Comparison of ENCODE assay signal across 8 cellular contexts in the genomic region with DNA sequence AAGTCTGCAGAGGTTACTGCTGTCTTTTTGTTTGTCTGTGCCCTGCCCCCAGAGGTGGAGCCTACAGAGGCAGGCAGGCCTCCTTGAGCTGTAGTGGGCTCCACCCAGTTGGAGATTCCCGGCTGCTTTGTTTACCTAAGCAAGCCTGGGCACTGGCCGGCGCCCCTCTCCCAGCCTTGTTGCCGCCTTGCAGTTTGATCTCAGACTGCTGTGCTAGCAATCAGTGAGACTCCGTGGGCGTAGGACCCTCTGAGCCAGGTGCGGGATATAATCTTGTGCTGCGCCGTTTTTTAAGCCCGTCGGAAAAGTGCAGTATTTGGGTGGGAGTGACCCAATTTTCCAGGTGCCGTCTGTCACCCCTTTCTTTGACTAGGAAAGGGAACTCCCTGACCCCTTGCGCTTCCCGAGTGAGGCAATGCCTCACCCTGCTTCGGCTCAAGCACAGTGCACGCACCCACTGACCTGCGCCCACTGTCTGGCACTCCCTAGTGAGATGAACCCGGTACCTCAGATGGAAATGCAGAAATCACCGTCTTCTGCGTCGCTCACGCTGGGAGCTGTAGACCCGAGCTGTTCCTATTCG.
DNase-seq lines count a peak whose midpoint lies in the region; ATAC-seq, FAIRE-seq and TF ChIP-seq lines count a peak whose summit lies in the region.
"Not testable (repeated sequence)": the region's sequence is repeated elsewhere in the genome, so short reads cannot be mapped to it uniquely, and the experiment has no call there.

No MANE protein-coding gene starts in this region.

- H3K23me2 ChIP-seq in H1 (ENCODE audit: low read depth, low read length) = not testable (repeated sequence)

- not testable (repeated sequence) for H3K9me3 ChIP-seq in HUES64 (ENCODE audit: insufficient read depth, low read depth, low read length); H1 (ENCODE audit: insufficient read depth in 2 of 2, low read depth in 1 of 2, low read length in 1 of 2); iPS-18c (ENCODE audit: control insufficient read depth, insufficient read depth, low read length)

- H3K79me2 ChIP-seq in GM23338 (replicated peaks; ENCODE audit: insufficient read depth); H1 (ENCODE audit: control insufficient read depth in 1 of 2, insufficient read depth in 2 of 2, low read length in 2 of 2): not testable (repeated sequence)

- not testable (repeated sequence) for H3K4me1 Mint-ChIP-seq in GM23338
- peaks cover 25% of the 10 kb centered on the region for H3K4me1 Mint-ChIP-seq in neural crest cell

- TF ChIP-seq EP300 in H1 (IDR thresholded peaks at IDR 0.05; ENCODE audit: borderline replicate concordance in 1 of 2, low read depth in 2 of 2, low read length in 2 of 2) = not testable (repeated sequence)

- H3K4me3 Mint-ChIP-seq in GM23338 (peak overlapping the region; percentile 62; the same call in 2 of the 3 replicates), neural crest cell (peak overlapping the region; percentile 70)

- not testable (repeated sequence) for TF ChIP-seq POLR2A in H1 (IDR thresholded peaks at IDR 0.05; ENCODE audit: control extremely low read depth in 1 of 2, low read depth in 2 of 2, low read length in 2 of 2)

- not testable (repeated sequence) for H2BK12ac ChIP-seq in H1 (ENCODE audit: low read depth, low read length)

- H3K79me1 ChIP-seq in H1 (ENCODE audit: low read depth, low read length) = not testable (repeated sequence)

- not testable (repeated sequence) for H2BK120ac ChIP-seq in H1 (replicated peaks; ENCODE audit: low read depth, low read length)

- H3K27ac ChIP-seq in GM23338 (ENCODE audit: low read depth); HUES64 (ENCODE audit: low read depth, low read length); H1 (ENCODE audit: low read depth, low read length): not testable (repeated sequence)

- H3K36me3 Mint-ChIP-seq in GM23338 (ENCODE audit: low read depth); neural crest cell (ENCODE audit: low read depth): not testable (repeated sequence)

- peak overlapping the region; percentile 73 for H3K4me2 ChIP-seq in GM23338
- peak overlapping the region; percentile 4 to 49; a peak in 3 of 4 replicates for H3K4me2 ChIP-seq in H1 (ENCODE audit: insufficient read depth in 1 of 2, low read depth in 2 of 2, low read length in 2 of 2)

- not testable (repeated sequence) for H3K4me1 ChIP-seq in GM23338 (ENCODE audit: insufficient read depth); HUES64 (ENCODE audit: insufficient read depth, low read length); H1 (replicated peaks in 1 of 4; ENCODE audit: control insufficient read depth in 3 of 4, insufficient read depth in 4 of 4, low read length in 3 of 4)

- H3K27ac Mint-ChIP-seq in GM23338 = peak overlapping the region; percentile 70; the same call in 1 of the 2 replicates
- H3K27ac Mint-ChIP-seq in neural crest cell (ENCODE audit: unreplicated experiment) = not testable (repeated sequence)

- H3K36me3 ChIP-seq in GM23338 (ENCODE audit: insufficient read depth); HUES64 (ENCODE audit: insufficient read depth, low read length); H1 (ENCODE audit: control insufficient read depth in 2 of 4, insufficient read depth in 4 of 4, low read length in 3 of 4): not testable (repeated sequence)

- POLR2A ChIA-PET in H1 (lab: Charles Lee; ENCODE audit: partially characterized antibody) = interaction anchor here (0.6 kb wide), 1 partner anchor 382 kb away, joined by 3 read pairs; no protein-coding TSS in a partner anchor

- WGBS in HUES64 = 29% methylated on average over 19 of the region's 24 CpGs
- 76% methylated on average over 17 of the region's 24 CpGs; no CpG with 5 or more reads in 1 of the 2 experiments for WGBS in H1 (ENCODE audit: extremely low coverage in 1 of 2, insufficient coverage in 1 of 2, insufficient read length in 1 of 2, insufficient replicate concordance in 2 of 2, low coverage in 1 of 2, low lambda C conversion rate in 2 of 2, missing lambda C conversion rate in 1 of 2), 2 experiments

- H4K5ac ChIP-seq in H1 (ENCODE audit: insufficient read length, low read depth, low read length) = not testable (repeated sequence)

- H3K9me3 Mint-ChIP-seq in GM23338, neural crest cell: not testable (repeated sequence)

- not testable (repeated sequence) for H4K91ac ChIP-seq in H1 (replicated peaks; ENCODE audit: insufficient read length, low read length)

- H3K27me3 ChIP-seq in GM23338 (ENCODE audit: insufficient read depth); HUES64 (ENCODE audit: insufficient read depth, low read length); H1 (replicated peaks in 1 of 4; ENCODE audit: control insufficient read depth in 3 of 4, extremely low read depth in 1 of 4, insufficient read depth in 3 of 4, low read length in 3 of 4): not testable (repeated sequence)

- H3K18ac ChIP-seq in H1 (ENCODE audit: extremely low read depth, low read length) = not testable (repeated sequence)

- H3K9ac ChIP-seq in HUES64 (ENCODE audit: low read depth, low read length) = peak overlapping the region; percentile 36; the same call in 1 of the 2 replicates
- H3K9ac ChIP-seq in H1 (replicated peaks in 1 of 4; ENCODE audit: extremely low read depth in 1 of 4, low read depth in 3 of 4, low read length in 3 of 4) = not testable (repeated sequence)

- not testable (repeated sequence) for H2AK5ac ChIP-seq in H1 (ENCODE audit: low read depth, low read length)

- H3K23ac ChIP-seq in H1 (ENCODE audit: insufficient read length) = not testable (repeated sequence)

- not testable (repeated sequence) for H3K4ac ChIP-seq in H1 (replicated peaks; ENCODE audit: insufficient read length, low read depth, low read length)

- not testable (repeated sequence) for H3K9me2 ChIP-seq in GM23338 (ENCODE audit: insufficient read depth)

- H3F3A ChIP-seq in GM23338 (replicated peaks; ENCODE audit: low read depth) = not testable (repeated sequence)

- not testable (repeated sequence) for TF ChIP-seq CTCF in GM23338 (conservative IDR thresholded peaks at IDR 0.05; ENCODE audit: low read depth in 2 of 2); H1 (IDR thresholded peaks at IDR 0.05; ENCODE audit: control extremely low read depth in 1 of 3, insufficient read depth in 1 of 3, low read depth in 1 of 3, low read length in 3 of 3); neural crest cell (conservative IDR thresholded peaks at IDR 0.05)

- not testable (repeated sequence) for H3K56ac ChIP-seq in H1 (replicated peaks; ENCODE audit: insufficient read length, low read depth, low read length)

- not testable (repeated sequence) for FAIRE-seq in H1 (lab: Jason Lieb, UNC)

- H2AFZ ChIP-seq in GM23338 = peak overlapping the region; percentile 78
- H2AFZ ChIP-seq in H1 (ENCODE audit: low read length) = not testable (repeated sequence)

- DNase-seq in GM23338 (ENCODE audit: low spot score) (peak; percentile 66), NCI-H2171 treated with DMSO at 0.1 percent for 48 hours (lab: John Stamatoyannopoulos, UW) (peak; percentile 29), NCI-H748 treated with DMSO at 0.1 percent for 48 hours (lab: John Stamatoyannopoulos, UW) (peak; percentile 53), H1 (ENCODE audit: low read depth in 1 of 2, low spot score in 2 of 2) (peak in 1 of 2 experiments; percentile 63), ureter (ENCODE audit: low spot score) (peak; percentile 56)
- not testable (repeated sequence) for DNase-seq in neural crest cell (ENCODE audit: low read depth, low spot score)

- H3K27me3 Mint-ChIP-seq in GM23338 (ENCODE audit: insufficient read depth, low read depth, poor library complexity); neural crest cell (ENCODE audit: low read depth): not testable (repeated sequence)

- not testable (repeated sequence) for H2BK5ac ChIP-seq in H1 (ENCODE audit: low read depth, low read length)

- CTCF ChIA-PET in H1 (lab: Charles Lee; ENCODE audit: partially characterized antibody) = not testable (repeated sequence)

- not testable (repeated sequence) for H4K20me1 ChIP-seq in GM23338 (replicated peaks; ENCODE audit: insufficient read depth); H1 (replicated peaks in 1 of 2; ENCODE audit: control insufficient read depth in 1 of 2, insufficient read depth in 2 of 2, low read length in 2 of 2)

- not testable (repeated sequence) for H3K14ac ChIP-seq in H1 (ENCODE audit: insufficient read length)

- not testable (repeated sequence) for H2BK20ac ChIP-seq in H1 (ENCODE audit: low read length)

- not testable (repeated sequence) for H2BK15ac ChIP-seq in H1 (ENCODE audit: low read length)

- H3K4me3 ChIP-seq in GM23338 (peak overlapping the region; percentile 52), HUES64 (ENCODE audit: low read length) (peak overlapping the region; percentile 43), H1 (ENCODE audit: extremely low read depth in 1 of 4, insufficient read depth in 2 of 4, low read depth in 3 of 4, low read length in 4 of 4) (peak overlapping the region in 2 of 4 experiments; percentile 12 to 40; a peak in 3 of 8 replicates), iPS-18c (ENCODE audit: insufficient read depth, low read depth, low read length) (peak overlapping the region; percentile 15; the same call in 1 of the 2 replicates)

- not testable (repeated sequence) for H4K8ac ChIP-seq in H1 (ENCODE audit: extremely low read depth, insufficient read depth, low read length)

- ATAC-seq in GM23338 = not testable (repeated sequence)

- not testable (repeated sequence) for TF ChIP-seq RAD21 in H1 (IDR thresholded peaks at IDR 0.05 in 1 of 2, conservative IDR thresholded peaks at IDR 0.05 in 1 of 2; ENCODE audit: low read depth in 2 of 2, low read length in 2 of 2)
